17 cellular contexts compared by ENCODE assay signal in genomic region chr20:61667056-61667792, GRCh38.
A peak's percentile ranks its signal among the peaks of the same experiment; 100 is the strongest.
DNase-seq lines count a peak whose midpoint lies in the region; ATAC-seq lines count a peak whose summit lies in the region.
"Had no signal": no experiment of that assay in that cellular context is flagged by ENCODE, and none has a peak within 500 bp of the region (broad histone marks: within the 10 kb centered on the region; RNA-seq: fewer than 3 reads in every experiment).

No MANE protein-coding gene starts in this region.

- no peak overlapping the region for H3K4ac ChIP-seq in neuronal stem cell (ENCODE audit: low read length)

- H4K20me1 ChIP-seq in BLaER1 = no peaks in the 10 kb centered on the region
- no peaks in the 10 kb centered on the region; a peak in 1 of 22 replicates for H4K20me1 ChIP-seq in BLaER1 treated with 17β-estradiol and CSF1 and Interleukin-3, amounts not matched to agents 10 nM and 100 nM

- H4K8ac ChIP-seq in neuronal stem cell (ENCODE audit: low read depth, low read length) = no peak overlapping the region

- H3K9ac ChIP-seq in BLaER1 (peak overlapping the region; percentile 52; the same call in 1 of the 2 replicates), neuronal stem cell (ENCODE audit: low read depth, low read length, poor library complexity) (no peak overlapping the region)
- peak overlapping the region in 2 of 11 experiments; percentile 9 to 28; a peak in 2 of 22 replicates for H3K9ac ChIP-seq in BLaER1 treated with 17β-estradiol and CSF1 and Interleukin-3, amounts not matched to agents 10 nM and 100 nM
- H3K9ac ChIP-seq: GM23248 had no signal

- no peak overlapping the region for H2BK15ac ChIP-seq in neuronal stem cell (ENCODE audit: low read length)

- H3K27ac Mint-ChIP-seq in stimulated activated naive CD8-positive, alpha-beta T cell treated with anti-CD3 and anti-CD28 coated beads, Interleukin-15, amount 100 ng/mL, for 72 hours = no peak overlapping the region
- H3K27ac Mint-ChIP-seq: CD14-positive monocyte; CD4-positive, alpha-beta T cell; CD8-positive, alpha-beta memory T cell; H9 had no signal

- H2AK5ac ChIP-seq in neuronal stem cell (ENCODE audit: low read depth, low read length) = peak overlapping the region; percentile 43

- H3K27me3 ChIP-seq in BLaER1 = no peaks in the 10 kb centered on the region
- H3K27me3 ChIP-seq in BLaER1 treated with 17β-estradiol and CSF1 and Interleukin-3, amounts not matched to agents 10 nM and 100 nM = no peaks in the 10 kb centered on the region
- H3K27me3 ChIP-seq in neuronal stem cell (ENCODE audit: control insufficient read depth in 3 of 3, insufficient read depth in 3 of 3, low read depth in 1 of 3, low read length in 3 of 3) = no peaks in the 10 kb centered on the region

- DNase-seq in islet precursor cell = peak; percentile 41
- DNase-seq in neuronal stem cell (ENCODE audit: low spot score) = no peak
- DNase-seq in activated naive CD4-positive, alpha-beta T cell treated with anti-CD3 and anti-CD28 coated beads, Interleukin-2, amount 50 U/mL, for 16 hours = no peak
- DNase-seq in stimulated activated naive CD8-positive, alpha-beta T cell treated with anti-CD3 and anti-CD28 coated beads, Interleukin-15, amount 100 ng/mL, for 72 hours = no peak
- DNase-seq in activated CD8-positive, alpha-beta memory T cell treated with anti-CD3 and anti-CD28 coated beads, Interleukin-2, amount 50 U/mL, for 4 hours = no peak
- DNase-seq: CD4-positive, alpha-beta T cell; CD8-positive, alpha-beta memory T cell; DMS 273 treated with DMSO at 0.1 percent for 48 hours; EL; GDM1; GM23248; H9 had no signal

- H3K36me3 ChIP-seq in BLaER1 = no peaks in the 10 kb centered on the region
- no peaks in the 10 kb centered on the region for H3K36me3 ChIP-seq in BLaER1 treated with 17β-estradiol and CSF1 and Interleukin-3, amounts not matched to agents 10 nM and 100 nM
- no peaks in the 10 kb centered on the region for H3K36me3 ChIP-seq in neuronal stem cell (replicated peaks in 1 of 2; ENCODE audit: control insufficient read depth in 2 of 2, insufficient read depth in 2 of 2, low read length in 2 of 2)

- H3K18ac ChIP-seq in neuronal stem cell (ENCODE audit: low read length) = peak overlapping the region; percentile 36

- peak overlapping the region; percentile 59 for H2BK5ac ChIP-seq in neuronal stem cell (ENCODE audit: low read length)

- peak overlapping the region; percentile 21 for H3K23ac ChIP-seq in neuronal stem cell (ENCODE audit: low read depth, low read length, poor library complexity)

- H2BK12ac ChIP-seq in neuronal stem cell (ENCODE audit: low read length) = no peak overlapping the region

- H3K4me3 ChIP-seq in BLaER1 (peak overlapping the region; percentile 6), neuronal stem cell (ENCODE audit: low read length in 2 of 2) (no peak overlapping the region)
- peak overlapping the region in 1 of 10 experiments; percentile 19; a peak in 1 of 20 replicates for H3K4me3 ChIP-seq in BLaER1 treated with 17β-estradiol and CSF1 and Interleukin-3, amounts not matched to agents 10 nM and 100 nM
- H3K4me3 ChIP-seq: GM12878, GM23248 had no signal

- H2AFZ ChIP-seq in neuronal stem cell (ENCODE audit: low read length) = no peak overlapping the region
- H2AFZ ChIP-seq: GM23248 had no signal

- H3K4me1 Mint-ChIP-seq in stimulated activated naive CD8-positive, alpha-beta T cell treated with anti-CD3 and anti-CD28 coated beads, Interleukin-15, amount 100 ng/mL, for 72 hours = no peaks in the 10 kb centered on the region
- H3K4me1 Mint-ChIP-seq: CD14-positive monocyte; CD8-positive, alpha-beta memory T cell; H9 had no signal

- peak overlapping the region; percentile 72 for H3K27ac ChIP-seq in BLaER1
- H3K27ac ChIP-seq in BLaER1 treated with 17β-estradiol and CSF1 and Interleukin-3, amounts not matched to agents 10 nM and 100 nM = peak overlapping the region in 4 of 11 experiments; percentile 25 to 71 (median 52); a peak in 3 of 22 replicates
- no peak overlapping the region for H3K27ac ChIP-seq in neuronal stem cell (replicated peaks; ENCODE audit: low read length)
- H3K27ac ChIP-seq: GM23248 had no signal

- H3K9me3 ChIP-seq in BLaER1 (no peaks in the 10 kb centered on the region), neuronal stem cell (replicated peaks in 1 of 2; ENCODE audit: control insufficient read depth in 2 of 2, insufficient read depth in 1 of 2, low read depth in 1 of 2, low read length in 2 of 2) (peaks cover 3 to 4% of the 10 kb centered on the region in 2 donors)
- no peaks in the 10 kb centered on the region for H3K9me3 ChIP-seq in BLaER1 treated with 17β-estradiol and CSF1 and Interleukin-3, amounts not matched to agents 10 nM and 100 nM (replicated peaks in 1 of 11)

- ATAC-seq in stimulated activated naive CD8-positive, alpha-beta T cell treated with anti-CD3 and anti-CD28 coated beads, Interleukin-15, amount 100 ng/mL, for 72 hours = no peak
- ATAC-seq: GM12878, HCT116 had no signal

- H3K9me3 Mint-ChIP-seq in stimulated activated naive CD8-positive, alpha-beta T cell treated with anti-CD3 and anti-CD28 coated beads, Interleukin-15, amount 100 ng/mL, for 72 hours = peaks cover 0 to 8% of the 10 kb centered on the region in 2 donors
- H3K9me3 Mint-ChIP-seq: CD4-positive, alpha-beta T cell had no signal

- peak overlapping the region; percentile 11 for H2BK120ac ChIP-seq in neuronal stem cell (ENCODE audit: low read depth, low read length)

- no peak overlapping the region for H3K4me3 Mint-ChIP-seq in stimulated activated naive CD8-positive, alpha-beta T cell treated with anti-CD3 and anti-CD28 coated beads, Interleukin-15, amount 100 ng/mL, for 72 hours
- H3K4me3 Mint-ChIP-seq: CD14-positive monocyte; CD4-positive, alpha-beta T cell; CD8-positive, alpha-beta memory T cell; H9 had no signal

- H3K27me3 Mint-ChIP-seq in stimulated activated naive CD8-positive, alpha-beta T cell treated with anti-CD3 and anti-CD28 coated beads, Interleukin-15, amount 100 ng/mL, for 72 hours = no peaks in the 10 kb centered on the region
- H3K27me3 Mint-ChIP-seq: CD4-positive, alpha-beta T cell had no signal

- H3K14ac ChIP-seq in neuronal stem cell (ENCODE audit: low read length) = no peak overlapping the region

- H3K4me2 ChIP-seq in BLaER1 = peak overlapping the region; percentile 86
- peak overlapping the region; percentile 48 to 94 (median 80) for H3K4me2 ChIP-seq in BLaER1 treated with 17β-estradiol and CSF1 and Interleukin-3, amounts not matched to agents 10 nM and 100 nM
- H3K4me2 ChIP-seq in neuronal stem cell (ENCODE audit: insufficient read depth, low read length, poor library complexity, severe bottlenecking) = no peak overlapping the region

- H3K4me1 ChIP-seq in BLaER1 = peaks cover 75% of the 10 kb centered on the region
- peaks cover 25 to 76% (median 60%) of the 10 kb centered on the region in 10 experiments for H3K4me1 ChIP-seq in BLaER1 treated with 17β-estradiol and CSF1 and Interleukin-3, amounts not matched to agents 10 nM and 100 nM
- peaks cover 4 to 6% of the 10 kb centered on the region in 2 donors for H3K4me1 ChIP-seq in neuronal stem cell (ENCODE audit: control insufficient read depth in 2 of 2, insufficient read depth in 1 of 2, low read depth in 1 of 2, low read length in 2 of 2)

- WGBS in neuronal stem cell (ENCODE audit: extremely low coverage in 2 of 2, insufficient read length in 2 of 2, insufficient replicate concordance in 1 of 2), 2 donors = no CpG with 5 or more reads among the region's 20 CpGs

- no peaks in the 10 kb centered on the region for H3K79me1 ChIP-seq in neuronal stem cell (ENCODE audit: low read depth, low read length)

- H4K91ac ChIP-seq in neuronal stem cell (ENCODE audit: low read depth, low read length, poor library complexity) = no peak overlapping the region
